ENCODE assay signal across 11 cellular contexts in the genomic region with DNA sequence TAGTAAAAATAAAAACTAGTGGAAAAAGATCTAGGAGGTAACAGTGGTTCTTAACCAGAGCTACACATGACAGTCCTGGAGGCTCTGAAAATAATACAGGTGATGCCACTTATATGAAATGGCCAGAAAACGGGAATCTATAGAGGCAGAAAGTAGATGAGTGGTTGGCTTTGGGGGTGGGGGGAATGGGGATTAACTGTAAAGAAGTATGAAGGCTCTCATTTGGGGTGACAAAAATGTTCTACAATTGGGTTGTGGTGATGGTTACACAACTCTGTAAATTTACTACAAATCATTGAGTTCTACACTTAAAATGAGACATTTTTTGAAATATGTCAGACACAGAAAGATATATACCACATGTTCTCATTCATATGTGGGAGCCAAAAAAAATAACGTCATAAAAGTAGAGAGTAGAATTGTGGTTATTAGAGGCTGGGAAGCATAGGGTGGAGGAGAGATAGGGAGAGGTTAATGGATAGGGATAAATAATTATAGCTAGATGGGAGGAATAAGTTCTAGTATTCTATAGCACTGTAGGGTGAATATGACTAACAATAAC. TPM values are rescaled to one million over a fixed set of nuclear protein-coding genes. Genes with fewer than 3 reads are reported as not detected.
A peak's percentile ranks its signal among the peaks of the same experiment; 100 is the strongest.
DNase-seq lines count a peak whose midpoint lies in the region; ATAC-seq, FAIRE-seq and TF ChIP-seq lines count a peak whose summit lies in the region.
"Had no signal": no experiment of that assay in that cellular context is flagged by ENCODE, and none has a peak within 500 bp of the region (broad histone marks: within the 10 kb centered on the region; RNA-seq: fewer than 3 reads in every experiment).

No MANE protein-coding gene starts in this region.

- H3F3A ChIP-seq in GM23248 (ENCODE audit: insufficient read depth): peaks cover 71% of the 10 kb centered on the region

- H3K23ac ChIP-seq in mesendoderm (ENCODE audit: low read length): no peak overlapping the region

- no peaks in the 10 kb centered on the region for H3K9me2 ChIP-seq in GM23248 (ENCODE audit: insufficient read depth)

- peaks cover 42% of the 10 kb centered on the region for H3K79me1 ChIP-seq in mesendoderm (ENCODE audit: low read length)

- 48 to 58% methylated on average over 2 of the region's 2 CpGs for WGBS in GM23248 (ENCODE audit: low coverage in 1 of 2, low lambda C conversion rate in 2 of 2, missing lambda C conversion rate in 2 of 2), 2 experiments
- WGBS in mesendoderm (ENCODE audit: extremely low coverage, insufficient coverage, low lambda C conversion rate): no CpG with 5 or more reads among the region's 2 CpGs

- peak overlapping the region; percentile 62 for H3K27ac Mint-ChIP-seq in T-helper 17 cell
- H3K27ac Mint-ChIP-seq in stimulated activated effector memory CD8-positive, alpha-beta T cell treated with anti-CD3 and anti-CD28 coated beads, Interleukin-12 subunit alpha, Interleukin-12 subunit beta, amount 100 ng/mL, for 72 hours: peak overlapping the region; percentile 48

- no peak for FAIRE-seq in keratinocyte (lab: Jason Lieb, UNC)

- no peak overlapping the region for H3K18ac ChIP-seq in mesendoderm (ENCODE audit: low read length)

- no peak for TF ChIP-seq CTCF in keratinocyte (optimal IDR thresholded peaks at IDR 0.05 in 1 of 3, IDR thresholded peaks at IDR 0.05 in 1 of 3, conservative IDR thresholded peaks at IDR 0.05 in 1 of 3; ENCODE audit: extremely low read depth in 1 of 3, insufficient read depth in 2 of 3, low read length in 3 of 3)

- no peak overlapping the region for H3K56ac ChIP-seq in mesendoderm (ENCODE audit: low read length)

- dilution Hi-C loops in keratinocyte (cut with MboI; ENCODE audit: extremely low pct_ligation_motif_present, low sequenced_read_pairs): no loop called here

- H3K9me3 Mint-ChIP-seq in stimulated activated effector memory CD8-positive, alpha-beta T cell treated with anti-CD3 and anti-CD28 coated beads, Interleukin-12 subunit alpha, Interleukin-12 subunit beta, amount 100 ng/mL, for 72 hours: no peaks in the 10 kb centered on the region

- H3K9me1 ChIP-seq in keratinocyte (ENCODE audit: control insufficient read depth, extremely low read depth, insufficient read depth, low read length): peaks cover 2% of the 10 kb centered on the region

- H2BK5ac ChIP-seq in mesendoderm (ENCODE audit: low read length): no peak overlapping the region

- H3K27me3 Mint-ChIP-seq in T-helper 17 cell: no peaks in the 10 kb centered on the region
- H3K27me3 Mint-ChIP-seq: activated naive CD8-positive, alpha-beta T cell had no signal

- peak overlapping the region; percentile 77 for H3K9ac ChIP-seq in GM23248
- no peak overlapping the region for H3K9ac ChIP-seq in keratinocyte (ENCODE audit: control insufficient read depth, extremely low read depth, insufficient read depth, low read length)
- H3K9ac ChIP-seq in mesendoderm (ENCODE audit: low read length): no peak overlapping the region

- peak overlapping the region; percentile 86 for H3K4me2 ChIP-seq in GM23248 (ENCODE audit: unreplicated experiment)
- peak overlapping the region; percentile 54 for H3K4me2 ChIP-seq in keratinocyte (ENCODE audit: control insufficient read depth, extremely low read depth, insufficient read depth, low read depth, low read length)
- no peak overlapping the region for H3K4me2 ChIP-seq in mesendoderm (ENCODE audit: low read length)

- peaks cover 53% of the 10 kb centered on the region for H3K4me1 Mint-ChIP-seq in T-helper 17 cell
- H3K4me1 Mint-ChIP-seq in stimulated activated effector memory CD8-positive, alpha-beta T cell treated with anti-CD3 and anti-CD28 coated beads, Interleukin-12 subunit alpha, Interleukin-12 subunit beta, amount 100 ng/mL, for 72 hours: peaks cover 74% of the 10 kb centered on the region

- H3K4me3 ChIP-seq in GM23248 (peak overlapping the region; percentile 54; the same call in 1 of the 2 replicates), keratinocyte (ENCODE audit: control insufficient read depth in 2 of 3, extremely low read depth in 1 of 3, insufficient read depth in 2 of 3, low read depth in 1 of 3, low read length in 3 of 3) (no peak overlapping the region), mesendoderm (ENCODE audit: low read length) (no peak overlapping the region)

- H2AK5ac ChIP-seq in mesendoderm (ENCODE audit: low read length): no peak overlapping the region

- no peaks in the 10 kb centered on the region for H3K27me3 ChIP-seq in GM23248 (replicated peaks; ENCODE audit: insufficient read depth)
- no peaks in the 10 kb centered on the region for H3K27me3 ChIP-seq in keratinocyte (ENCODE audit: control insufficient read depth, extremely low read depth, insufficient read depth, low read length)
- no peaks in the 10 kb centered on the region for H3K27me3 ChIP-seq in mesendoderm (ENCODE audit: insufficient read depth, low read length, poor library complexity)

- H3K4me3 Mint-ChIP-seq in T-helper 17 cell: no peak overlapping the region
- H3K4me3 Mint-ChIP-seq in stimulated activated effector memory CD8-positive, alpha-beta T cell treated with anti-CD3 and anti-CD28 coated beads, Interleukin-12 subunit alpha, Interleukin-12 subunit beta, amount 100 ng/mL, for 72 hours: no peak overlapping the region
- H3K4me3 Mint-ChIP-seq: activated naive CD8-positive, alpha-beta T cell had no signal

- H3K9me3 ChIP-seq in GM23248 (ENCODE audit: low read depth) (no peaks in the 10 kb centered on the region), T-helper 17 cell (ENCODE audit: control insufficient read depth, low read length, poor library complexity, severe bottlenecking) (no peaks in the 10 kb centered on the region), keratinocyte (ENCODE audit: control insufficient read depth, low read depth, low read length) (no peaks in the 10 kb centered on the region)

- H3K79me2 ChIP-seq in GM23248 (ENCODE audit: insufficient read depth): peaks cover 72% of the 10 kb centered on the region
- H3K79me2 ChIP-seq in keratinocyte (ENCODE audit: control insufficient read depth, insufficient read depth, low read length): peaks cover 69% of the 10 kb centered on the region
- H3K79me2 ChIP-seq in mesendoderm (ENCODE audit: control insufficient read depth, insufficient read depth, low read length): peaks cover 37% of the 10 kb centered on the region

- H4K5ac ChIP-seq in mesendoderm (ENCODE audit: low read length): no peak overlapping the region

- in situ Hi-C loops in GM23248 (cut with MboI): no loop called here

- H3K27ac ChIP-seq in GM23248: peak overlapping the region; percentile 96
- H3K27ac ChIP-seq in keratinocyte (ENCODE audit: control insufficient read depth, insufficient read depth, low read length): no peak overlapping the region
- H3K27ac ChIP-seq in mesendoderm (ENCODE audit: low read depth, low read length): no peak overlapping the region

- H4K8ac ChIP-seq in mesendoderm (ENCODE audit: low read depth, low read length): no peak overlapping the region

- H2AFZ ChIP-seq in GM23248 (no peak overlapping the region), keratinocyte (ENCODE audit: control insufficient read depth, low read length) (no peak overlapping the region)

- H3K36me3 Mint-ChIP-seq in T-helper 17 cell (ENCODE audit: low read depth): no peaks in the 10 kb centered on the region
- H3K36me3 Mint-ChIP-seq in stimulated activated effector memory CD8-positive, alpha-beta T cell treated with anti-CD3 and anti-CD28 coated beads, Interleukin-12 subunit alpha, Interleukin-12 subunit beta, amount 100 ng/mL, for 72 hours: no peaks in the 10 kb centered on the region
- H3K36me3 Mint-ChIP-seq: activated naive CD8-positive, alpha-beta T cell had no signal

- H4K20me1 ChIP-seq in GM23248 (ENCODE audit: insufficient read depth): no peaks in the 10 kb centered on the region
- peaks cover 21% of the 10 kb centered on the region for H4K20me1 ChIP-seq in keratinocyte (ENCODE audit: control insufficient read depth, extremely low read depth, insufficient read depth, low read length)

- no peaks in the 10 kb centered on the region for H3K36me3 ChIP-seq in GM23248 (ENCODE audit: low read depth)
- H3K36me3 ChIP-seq in keratinocyte (ENCODE audit: control insufficient read depth in 2 of 2, extremely low read depth in 1 of 2, insufficient read depth in 2 of 2, low read length in 2 of 2): no peaks in the 10 kb centered on the region
- H3K36me3 ChIP-seq in mesendoderm (ENCODE audit: control insufficient read depth, insufficient read depth, low read length): no peaks in the 10 kb centered on the region

- ATAC-seq in T-helper 17 cell (no peak), HG02970 (IDR thresholded peaks at IDR 0.05; ENCODE audit: low FRiP score, unreplicated experiment) (no peak), GM18517 (IDR thresholded peaks at IDR 0.05; ENCODE audit: unreplicated experiment) (no peak)
- no peak for ATAC-seq in stimulated activated effector memory CD8-positive, alpha-beta T cell treated with anti-CD3 and anti-CD28 coated beads, Interleukin-12 subunit alpha, Interleukin-12 subunit beta, amount 100 ng/mL, for 72 hours

- H2BK15ac ChIP-seq in mesendoderm (replicated peaks; ENCODE audit: low read depth): no peak overlapping the region

- H3K4me1 ChIP-seq in GM23248 (ENCODE audit: insufficient read depth) (peaks cover 75% of the 10 kb centered on the region), keratinocyte (ENCODE audit: control insufficient read depth, extremely low read depth, insufficient read depth, low read length) (peaks cover 43% of the 10 kb centered on the region), mesendoderm (ENCODE audit: control insufficient read depth, low read depth, low read length) (no peaks in the 10 kb centered on the region)

- DNase-seq in GM23248 (no peak), T-helper 17 cell (no peak), keratinocyte (ENCODE audit: low read depth, low spot score) (no peak), mesendoderm (no peak)
- DNase-seq in stimulated activated effector memory CD8-positive, alpha-beta T cell treated with anti-CD3 and anti-CD28 coated beads, Interleukin-12 subunit alpha, Interleukin-12 subunit beta, amount 100 ng/mL, for 72 hours (ENCODE audit: low spot score in 2 of 2): no peak
- DNase-seq: erythroblast, KG1, NCI-H524 had no signal

- H3K4ac ChIP-seq in mesendoderm (ENCODE audit: low read depth, low read length): no peak overlapping the region

- H2BK120ac ChIP-seq in mesendoderm (ENCODE audit: low read depth, low read length): no peak overlapping the region

RNA-seq across cellular contexts. Expression of a gene that starts 25.7 kb away (rescaled TPM):
- 11.6 and 47.7 TPM in 2 replicates for total RNA-seq in GM23248 (2014; rRNA removed; shearing (Covaris generic))
- polyA plus RNA-seq in GM23248 (2016; fragmentation: Nextera tagmentation; extraction: Ambion mirVana) (45.8 and 53.3 TPM in 2 replicates), keratinocyte (6.2 to 14.1 TPM (median 9.6 TPM) in 3 replicates)
- 10 to 100 TPM; 72.3 to 72.7 TPM for total RNA-seq in T-helper 17 cell
- polyA plus RNA-seq in keratinocyte (2011; ENCODE audit: low read depth): 60.2 TPM
- 14.7 and 25.0 TPM in 2 replicates for polyA plus RNA-seq in keratinocyte (2011; cell fraction: cytosol; rRNA removed)
- 33.4 and 34.9 TPM in 2 replicates for polyA plus RNA-seq in keratinocyte (2011; cell fraction: nucleus; rRNA removed)
- 21.3 and 23.8 TPM in 2 replicates for polyA plus RNA-seq in keratinocyte (2012; ENCODE audit: low replicate concordance)
- 19.8 to 25.2 TPM (median 24.1 TPM) in 3 replicates for polyA minus RNA-seq in keratinocyte
- 15.2 TPM for polyA minus RNA-seq in keratinocyte (2011; cell fraction: cytosol; rRNA and poly(A)+ RNA removed)
- polyA minus RNA-seq in keratinocyte (2011; cell fraction: nucleus; rRNA and poly(A)+ RNA removed): 18.1 and 35.2 TPM in 2 replicates
- 61.6 TPM for polyA plus RNA-seq in mesendoderm (2013, experiment 1 of 2)
- polyA plus RNA-seq in mesendoderm (2013, experiment 2 of 2): 62.5 TPM
